23 cellular contexts compared by ENCODE assay signal in genomic region chr2:133846476-133846875, GRCh38.
DNase-seq lines count a peak whose midpoint lies in the region; ATAC-seq, FAIRE-seq and TF ChIP-seq lines count a peak whose summit lies in the region.
"Had no signal": no experiment of that assay in that cellular context is flagged by ENCODE, and none has a peak within 500 bp of the region (broad histone marks: within the 10 kb centered on the region; RNA-seq: fewer than 3 reads in every experiment).

No MANE protein-coding gene starts in this region.

- in situ Hi-C loops in IMR-90 (cut with MboI; ENCODE audit: low sequenced_read_pairs): loop anchor here (5.0 to 25.0 kb wide), 2 partner anchors 1184 to 1294 kb away; partner anchors contain the start of gene LYPD1

- H2AK5ac ChIP-seq in IMR-90 (ENCODE audit: low read depth, low read length): peak overlapping the region; percentile 17
- no peak overlapping the region for H2AK5ac ChIP-seq in H1 (ENCODE audit: low read depth, low read length)
- H2AK5ac ChIP-seq in neuronal stem cell (ENCODE audit: low read depth, low read length): no peak overlapping the region

- H2AK9ac ChIP-seq in IMR-90 (replicated peaks; ENCODE audit: low read depth, low read length, poor library complexity): no peak overlapping the region

- CTCF ChIA-PET in IMR-90 (lab: Yijun Ruan, JAX): interaction anchor here (0.7 kb wide), 1 partner anchor 566 kb away, joined by 3 read pairs; no protein-coding TSS in a partner anchor
- CTCF ChIA-PET in H1 (lab: Charles Lee; ENCODE audit: partially characterized antibody): interaction anchor here (0.8 to 3.4 kb wide), 5 partner anchors 13 to 286 kb away, joined by 3 to 24 read pairs (median 3); partner anchors contain the start of gene NCKAP5
- CTCF ChIA-PET in WTC11 (lab: Charles Lee): interaction anchor here (0.6 kb wide), 1 partner anchor 1435 kb away, joined by 3 read pairs; no protein-coding TSS in a partner anchor

- H4K5ac ChIP-seq in IMR-90 (ENCODE audit: low read depth, low read length) (no peak overlapping the region), H1 (ENCODE audit: insufficient read length, low read depth, low read length) (no peak overlapping the region)

- H2BK120ac ChIP-seq in IMR-90 (ENCODE audit: low read depth, low read length): no peak overlapping the region; the same call in none of the 2 replicates
- no peak overlapping the region for H2BK120ac ChIP-seq in H1 (replicated peaks; ENCODE audit: low read depth, low read length)
- no peak overlapping the region for H2BK120ac ChIP-seq in neuronal stem cell (ENCODE audit: low read depth, low read length)

- H3K27ac ChIP-seq in IMR-90 (ENCODE audit: insufficient read depth, low read length) (no peak overlapping the region), H1 (ENCODE audit: low read depth, low read length) (no peak overlapping the region), neuronal stem cell (replicated peaks; ENCODE audit: low read length) (no peak overlapping the region), vagina (no peak overlapping the region)
- H3K27ac ChIP-seq: 22Rv1, BLaER1, C4-2B had no signal

- H4K20me1 ChIP-seq in IMR-90 (ENCODE audit: insufficient read depth, low read length) (no peaks in the 10 kb centered on the region), H1 (replicated peaks in 1 of 2; ENCODE audit: control insufficient read depth in 1 of 2, insufficient read depth in 2 of 2, low read length in 2 of 2) (no peaks in the 10 kb centered on the region)
- H4K20me1 ChIP-seq: BLaER1 had no signal

- POLR2A ChIA-PET in IMR-90 (lab: Charles Lee; ENCODE audit: unreplicated experiment) (no interaction called here), H1 (lab: Charles Lee; ENCODE audit: partially characterized antibody) (no interaction called here), WTC11 (lab: Charles Lee) (no interaction called here)

- intact Hi-C loops in IMR-90 (cut with micrococcal nuclease) (loop anchor here (10.0 kb wide), 3 partner anchors 412 to 1992 kb away; partner anchors contain the start of gene LYPD1), vagina (cut with DNase I) (no loop called here)

- H3K9me3 Mint-ChIP-seq in WTC11: peaks cover 10% of the 10 kb centered on the region
- H3K9me3 Mint-ChIP-seq: CD8-positive, alpha-beta T cell; HFFc6 had no signal

- H3K23ac ChIP-seq in IMR-90 (ENCODE audit: low read depth, low read length) (no peak overlapping the region), H1 (ENCODE audit: insufficient read length) (no peak overlapping the region), neuronal stem cell (ENCODE audit: low read depth, low read length, poor library complexity) (no peak overlapping the region)

- ATAC-seq in IMR-90 (ENCODE audit: low read depth) (no peak), T-helper 17 cell (no peak), WTC11 (no peak)
- ATAC-seq: CD8-positive, alpha-beta T cell; GM23338 had no signal

- H3K9me1 ChIP-seq in IMR-90 (ENCODE audit: insufficient read depth, low read length): peaks cover 10% of the 10 kb centered on the region

- H4K91ac ChIP-seq in IMR-90 (ENCODE audit: insufficient read depth, low read depth, low read length): no peak overlapping the region; the same call in 1 of the 2 replicates
- H4K91ac ChIP-seq in H1 (replicated peaks; ENCODE audit: insufficient read length, low read length): no peak overlapping the region
- H4K91ac ChIP-seq in neuronal stem cell (ENCODE audit: low read depth, low read length, poor library complexity): no peak overlapping the region

- FAIRE-seq in H1 (lab: Jason Lieb, UNC): no peak
- FAIRE-seq: A204.1, G401.6, GM12892, H54 had no signal

- H3K18ac ChIP-seq in IMR-90 (ENCODE audit: low read depth, low read length) (no peak overlapping the region), H1 (ENCODE audit: extremely low read depth, low read length) (no peak overlapping the region), neuronal stem cell (ENCODE audit: low read length) (no peak overlapping the region)

- DNase-seq in IMR-90 (no peak), H1 (ENCODE audit: low read depth in 1 of 2, low spot score in 2 of 2) (no peak), neuronal stem cell (ENCODE audit: low spot score) (no peak), vagina (ENCODE audit: extremely low spot score in 2 of 2) (peak; percentile 29 to 58), putamen (ENCODE audit: low spot score) (no peak), T-helper 17 cell (no peak), WTC11 (ENCODE audit: low spot score) (no peak)
- DNase-seq: Caco-2; CD4-positive, CD25-positive, alpha-beta regulatory T cell; CD8-positive, alpha-beta T cell; DMS153; DND-41; HFFc6 had no signal

- dilution Hi-C loops in IMR-90 (cut with HindIII; ENCODE audit: low sequenced_read_pairs, unreplicated experiment): no loop called here

- H3K4me2 ChIP-seq in IMR-90 (ENCODE audit: low read depth, low read length) (no peak overlapping the region), H1 (ENCODE audit: insufficient read depth in 1 of 2, low read depth in 2 of 2, low read length in 2 of 2) (no peak overlapping the region), neuronal stem cell (ENCODE audit: insufficient read depth, low read length, poor library complexity, severe bottlenecking) (no peak overlapping the region)
- H3K4me2 ChIP-seq: BLaER1, GM23338 had no signal

- BruUV-seq in IMR-90 (replicated peaks; lab: Mats Ljungman, UMichigan): no TSS peak

- H3K4ac ChIP-seq in IMR-90 (ENCODE audit: low read depth, low read length): no peak overlapping the region
- H3K4ac ChIP-seq in H1 (replicated peaks; ENCODE audit: insufficient read length, low read depth, low read length): no peak overlapping the region
- no peak overlapping the region for H3K4ac ChIP-seq in neuronal stem cell (ENCODE audit: low read length)

- TF ChIP-seq CTCF in IMR-90 (conservative IDR thresholded peaks at IDR 0.05; ENCODE audit: low read depth, low read length): no peak
- TF ChIP-seq CTCF in H1 (IDR thresholded peaks at IDR 0.05; ENCODE audit: control extremely low read depth in 1 of 3, insufficient read depth in 1 of 3, low read depth in 1 of 3, low read length in 3 of 3): no peak
- no peak for TF ChIP-seq CTCF in vagina (IDR thresholded peaks at IDR 0.05)
- TF ChIP-seq CTCF in WTC11 (IDR thresholded peaks at IDR 0.05): no peak

- H2BK15ac ChIP-seq in IMR-90 (ENCODE audit: low read depth, low read length): no peak overlapping the region; the same call in 2 of the 3 replicates
- H2BK15ac ChIP-seq in H1 (ENCODE audit: low read length): no peak overlapping the region
- no peak overlapping the region for H2BK15ac ChIP-seq in neuronal stem cell (ENCODE audit: low read length)

- no peak overlapping the region for H3K56ac ChIP-seq in IMR-90 (ENCODE audit: extremely low read depth, insufficient read depth, low read length)
- no peak overlapping the region for H3K56ac ChIP-seq in H1 (replicated peaks; ENCODE audit: insufficient read length, low read depth, low read length)

- TF ChIP-seq RAD21 in IMR-90 (IDR thresholded peaks at IDR 0.05; ENCODE audit: low read length): no peak
- no peak for TF ChIP-seq RAD21 in H1 (IDR thresholded peaks at IDR 0.05 in 1 of 2, conservative IDR thresholded peaks at IDR 0.05 in 1 of 2; ENCODE audit: low read depth in 2 of 2, low read length in 2 of 2)

- H3K27me3 Mint-ChIP-seq in T-helper 17 cell (peaks cover 51% of the 10 kb centered on the region), WTC11 (ENCODE audit: low read depth) (no peaks in the 10 kb centered on the region; the same call in 1 of the 2 replicates)

- no peak overlapping the region for H3K27ac Mint-ChIP-seq in T-helper 17 cell
- no peak overlapping the region for H3K27ac Mint-ChIP-seq in WTC11
- H3K27ac Mint-ChIP-seq: B cell; CD4-positive, CD25-positive, alpha-beta regulatory T cell; CD8-positive, alpha-beta T cell; GM23338; HFFc6 had no signal

- H2AFZ ChIP-seq in IMR-90 (replicated peaks; ENCODE audit: low read length, poor library complexity): peak overlapping the region; percentile 0
- peak overlapping the region; percentile 73; the same call in 1 of the 2 replicates for H2AFZ ChIP-seq in H1 (ENCODE audit: low read length)
- peak overlapping the region; percentile 77 for H2AFZ ChIP-seq in neuronal stem cell (ENCODE audit: low read length)
- H2AFZ ChIP-seq: GM23338 had no signal

- H3K9ac ChIP-seq in IMR-90 (ENCODE audit: low read depth, low read length) (no peak overlapping the region), H1 (replicated peaks in 1 of 4; ENCODE audit: extremely low read depth in 1 of 4, low read depth in 3 of 4, low read length in 3 of 4) (no peak overlapping the region), neuronal stem cell (ENCODE audit: low read depth, low read length, poor library complexity) (no peak overlapping the region)
- H3K9ac ChIP-seq: BLaER1 had no signal

- no peaks in the 10 kb centered on the region for H3K23me2 ChIP-seq in H1 (ENCODE audit: low read depth, low read length)

- H3K79me2 ChIP-seq in H1 (ENCODE audit: control insufficient read depth in 1 of 2, insufficient read depth in 2 of 2, low read length in 2 of 2): no peaks in the 10 kb centered on the region

- H3K36me3 ChIP-seq in IMR-90 (ENCODE audit: control insufficient read depth, insufficient read depth, low read length): no peaks in the 10 kb centered on the region
- no peaks in the 10 kb centered on the region for H3K36me3 ChIP-seq in H1 (ENCODE audit: control insufficient read depth in 2 of 4, insufficient read depth in 4 of 4, low read length in 3 of 4)
- H3K36me3 ChIP-seq in neuronal stem cell (replicated peaks in 1 of 2; ENCODE audit: control insufficient read depth in 2 of 2, insufficient read depth in 2 of 2, low read length in 2 of 2): no peaks in the 10 kb centered on the region
- no peaks in the 10 kb centered on the region for H3K36me3 ChIP-seq in vagina
- H3K36me3 ChIP-seq: BLaER1, HAP-1 had no signal

- TF ChIP-seq POLR2A in IMR-90 (IDR thresholded peaks at IDR 0.05; ENCODE audit: low read depth, low read length) (no peak), H1 (IDR thresholded peaks at IDR 0.05; ENCODE audit: control extremely low read depth in 1 of 2, low read depth in 2 of 2, low read length in 2 of 2) (no peak), vagina (IDR thresholded peaks at IDR 0.05) (no peak)

- peaks cover 16% of the 10 kb centered on the region for H3K4me1 ChIP-seq in IMR-90 (ENCODE audit: control insufficient read depth, insufficient read depth, low read length)
- H3K4me1 ChIP-seq in H1 (replicated peaks in 1 of 4; ENCODE audit: control insufficient read depth in 3 of 4, insufficient read depth in 4 of 4, low read length in 3 of 4): no peaks in the 10 kb centered on the region
- H3K4me1 ChIP-seq in neuronal stem cell (ENCODE audit: control insufficient read depth in 2 of 2, insufficient read depth in 1 of 2, low read depth in 1 of 2, low read length in 2 of 2): peaks cover 5 to 8% of the 10 kb centered on the region in 2 donors
- no peaks in the 10 kb centered on the region for H3K4me1 ChIP-seq in vagina
- H3K4me1 ChIP-seq: BLaER1, Caco-2, HAP-1 had no signal

- H2BK5ac ChIP-seq in IMR-90 (ENCODE audit: low read depth, low read length, poor library complexity, severe bottlenecking): no peak overlapping the region
- no peak overlapping the region for H2BK5ac ChIP-seq in H1 (ENCODE audit: low read depth, low read length)
- no peak overlapping the region for H2BK5ac ChIP-seq in neuronal stem cell (ENCODE audit: low read length)

- H2BK12ac ChIP-seq in H1 (ENCODE audit: low read depth, low read length) (no peak overlapping the region), neuronal stem cell (ENCODE audit: low read length) (no peak overlapping the region)

- H3K79me1 ChIP-seq in IMR-90 (ENCODE audit: low read depth in 1 of 2, low read length in 2 of 2) (peaks cover 0 to 19% of the 10 kb centered on the region in 2 experiments; a peak in 2 of 4 replicates), H1 (ENCODE audit: low read depth, low read length) (no peaks in the 10 kb centered on the region), neuronal stem cell (ENCODE audit: low read depth, low read length) (no peaks in the 10 kb centered on the region)

- H3K4me3 ChIP-seq in IMR-90 (ENCODE audit: insufficient read depth, low read depth, low read length) (no peak overlapping the region), H1 (ENCODE audit: extremely low read depth in 1 of 4, insufficient read depth in 2 of 4, low read depth in 3 of 4, low read length in 4 of 4) (no peak overlapping the region), neuronal stem cell (ENCODE audit: low read length in 2 of 2) (no peak overlapping the region), vagina (no peak overlapping the region)
- H3K4me3 ChIP-seq: BLaER1, GM23338, HAP-1 had no signal

- H3K14ac ChIP-seq in IMR-90 (replicated peaks; ENCODE audit: low read depth, low read length) (no peak overlapping the region), H1 (ENCODE audit: insufficient read length) (no peak overlapping the region), neuronal stem cell (ENCODE audit: low read length) (no peak overlapping the region)

- no CpG with 5 or more reads among the region's 4 CpGs for WGBS in IMR-90 (ENCODE audit: extremely low coverage in 2 of 2, insufficient read length in 1 of 2), 2 experiments
- WGBS in H1 (ENCODE audit: extremely low coverage in 1 of 2, insufficient coverage in 1 of 2, insufficient read length in 1 of 2, insufficient replicate concordance in 2 of 2, low coverage in 1 of 2, low lambda C conversion rate in 2 of 2, missing lambda C conversion rate in 1 of 2), 2 experiments: 90% methylated on average over 4 of the region's 4 CpGs; no CpG with 5 or more reads in 1 of the 2 experiments
- no CpG with 5 or more reads among the region's 4 CpGs for WGBS in neuronal stem cell (ENCODE audit: extremely low coverage in 2 of 2, insufficient read length in 2 of 2, insufficient replicate concordance in 1 of 2), 2 donors

- H3K27me3 ChIP-seq in IMR-90 (ENCODE audit: control insufficient read depth, insufficient read depth, low read length) (no peaks in the 10 kb centered on the region), H1 (replicated peaks in 1 of 4; ENCODE audit: control insufficient read depth in 3 of 4, extremely low read depth in 1 of 4, insufficient read depth in 3 of 4, low read length in 3 of 4) (no peaks in the 10 kb centered on the region; a peak in 1 of 7 replicates), neuronal stem cell (ENCODE audit: control insufficient read depth in 3 of 3, insufficient read depth in 3 of 3, low read depth in 1 of 3, low read length in 3 of 3) (no peaks in the 10 kb centered on the region), vagina (no peaks in the 10 kb centered on the region)
- H3K27me3 ChIP-seq: BLaER1 had no signal

- H3K4me3 Mint-ChIP-seq in T-helper 17 cell (no peak overlapping the region), WTC11 (no peak overlapping the region)
- H3K4me3 Mint-ChIP-seq: B cell; CD4-positive, CD25-positive, alpha-beta regulatory T cell; CD8-positive, alpha-beta T cell; GM23338; HFFc6 had no signal

- peaks cover 8% of the 10 kb centered on the region for H3K4me1 Mint-ChIP-seq in T-helper 17 cell
- peaks cover 8% of the 10 kb centered on the region for H3K4me1 Mint-ChIP-seq in WTC11

- H4K8ac ChIP-seq in IMR-90 (ENCODE audit: low read depth in 2 of 2, low read length in 2 of 2) (no peak overlapping the region), H1 (ENCODE audit: extremely low read depth, insufficient read depth, low read length) (no peak overlapping the region), neuronal stem cell (ENCODE audit: low read depth, low read length) (no peak overlapping the region)

- no peak for TF ChIP-seq EP300 in H1 (IDR thresholded peaks at IDR 0.05; ENCODE audit: borderline replicate concordance in 1 of 2, low read depth in 2 of 2, low read length in 2 of 2)

- H2BK20ac ChIP-seq in IMR-90 (ENCODE audit: low read depth, low read length): peak overlapping the region; percentile 58; the same call in 1 of the 2 replicates
- H2BK20ac ChIP-seq in H1 (ENCODE audit: low read length): no peak overlapping the region

- no peaks in the 10 kb centered on the region for H3K36me3 Mint-ChIP-seq in T-helper 17 cell (ENCODE audit: low read depth)
- H3K36me3 Mint-ChIP-seq in WTC11: no peaks in the 10 kb centered on the region; the same call in 1 of the 2 replicates
- H3K36me3 Mint-ChIP-seq: CD4-positive, CD25-positive, alpha-beta regulatory T cell; CD8-positive, alpha-beta T cell had no signal

- H3K9me3 ChIP-seq in IMR-90 (ENCODE audit: control insufficient read depth, insufficient read depth, low read length): no peaks in the 10 kb centered on the region
- no peaks in the 10 kb centered on the region for H3K9me3 ChIP-seq in H1 (ENCODE audit: insufficient read depth in 2 of 2, low read depth in 1 of 2, low read length in 1 of 2)
- no peaks in the 10 kb centered on the region for H3K9me3 ChIP-seq in neuronal stem cell (replicated peaks in 1 of 2; ENCODE audit: control insufficient read depth in 2 of 2, insufficient read depth in 1 of 2, low read depth in 1 of 2, low read length in 2 of 2)
- no peaks in the 10 kb centered on the region for H3K9me3 ChIP-seq in vagina
- no peaks in the 10 kb centered on the region for H3K9me3 ChIP-seq in T-helper 17 cell (ENCODE audit: control insufficient read depth, low read length, poor library complexity, severe bottlenecking)
- H3K9me3 ChIP-seq: BLaER1, Caco-2, HAP-1 had no signal

Comparison
In these comparisons a context has a peak if more than half of its experiments do, and no peak if none do; other contexts are left out.
1. DNase-seq: peak in vagina (2 of 2); none in IMR-90 (single experiment), H1 (0 of 2), neuronal stem cell (single experiment), putamen (single experiment), T-helper 17 cell (0 of 3) and WTC11 (single experiment).
2. H2AFZ ChIP-seq: peak in every context shown above with its lines; median percentile 77 in neuronal stem cell; 73 in H1; 0 in IMR-90.